11 cellular contexts compared by ENCODE assay signal in the genomic region with DNA sequence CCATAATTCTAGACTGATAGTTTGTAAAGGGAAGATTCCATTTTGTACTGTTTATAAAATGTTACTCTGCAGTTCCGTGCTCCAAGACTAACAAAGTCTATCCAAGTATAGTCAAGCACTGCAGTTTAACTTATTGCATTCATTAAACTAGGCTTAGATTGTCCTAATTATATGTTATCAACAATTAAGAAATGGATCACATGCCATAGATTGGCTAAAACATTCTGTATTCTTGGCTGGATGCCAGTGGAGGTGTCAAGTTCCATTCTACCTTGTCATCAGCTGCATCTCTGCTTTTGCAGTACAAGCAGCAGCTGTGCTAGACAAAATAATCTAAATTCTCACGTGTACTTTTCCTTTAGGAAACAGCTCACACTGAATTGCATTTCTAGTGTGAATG.
DNase-seq lines count a peak whose midpoint lies in the region; ATAC-seq and TF ChIP-seq lines count a peak whose summit lies in the region.
"Had no signal": no experiment of that assay in that cellular context is flagged by ENCODE, and none has a peak within 500 bp of the region (broad histone marks: within the 10 kb centered on the region; RNA-seq: fewer than 3 reads in every experiment).

No MANE protein-coding gene starts in this region.

- H3K4me3 ChIP-seq in MM.1S (ENCODE audit: low read length), result no peak overlapping the region
- H3K4me3 ChIP-seq in fibroblast of mammary gland (ENCODE audit: control insufficient read depth, low read depth, low read length), result no peak overlapping the region
- no peak overlapping the region for H3K4me3 ChIP-seq in ovary
- H3K4me3 ChIP-seq: smooth muscle cell had no signal

- H3K9me2 ChIP-seq in MM.1S (replicated peaks; ENCODE audit: insufficient read depth, low read length), result no peaks in the 10 kb centered on the region

- H3K27me3 ChIP-seq in MM.1S (replicated peaks; ENCODE audit: insufficient read depth, low read length) (no peaks in the 10 kb centered on the region), ovary (no peaks in the 10 kb centered on the region)

- no peak overlapping the region for H3K9ac ChIP-seq in MM.1S (ENCODE audit: low read length)

- intact Hi-C loops in head of caudate nucleus (cut with DNase I), result no loop called here
- intact Hi-C loops in ovary (cut with DNase I), result no loop called here

- H3K36me3 ChIP-seq in MM.1S (replicated peaks; ENCODE audit: insufficient read depth, low read length) (no peaks in the 10 kb centered on the region), ovary (no peaks in the 10 kb centered on the region)

- H4K20me1 ChIP-seq in MM.1S (ENCODE audit: insufficient read depth, low read length), result no peaks in the 10 kb centered on the region

- no peaks in the 10 kb centered on the region for H3F3A ChIP-seq in MM.1S (ENCODE audit: insufficient read depth, low read length)

- H2AFZ ChIP-seq in MM.1S (ENCODE audit: low read length), result no peak overlapping the region

- DNase-seq in COLO668 (lab: John Stamatoyannopoulos, UW; ENCODE audit: unreplicated experiment) (peak; percentile 63), MM.1S (peak; percentile 22), NCI-H774 (lab: John Stamatoyannopoulos, UW) (peak; percentile 49), fibroblast of mammary gland (ENCODE audit: low read depth) (peak; percentile 30), head of caudate nucleus (no peak), ovary (no peak)
- DNase-seq: OCI-M1 had no signal

- H3K4me2 ChIP-seq in MM.1S (ENCODE audit: low read depth, low read length), result 0 out of 2 replicates have a peak overlapping the region, but pooled peaks have one; percentile 11
- H3K4me2 ChIP-seq: smooth muscle cell had no signal

- no peak for TF ChIP-seq POLR2A in ovary (IDR thresholded peaks at IDR 0.05)

- WGBS in ovary, 3 donors, result 34 to 49% (median 44%) methylated on average over 2 of the region's 2 CpGs

- H3K79me2 ChIP-seq in MM.1S (ENCODE audit: low read length), result no peaks in the 10 kb centered on the region

- no peaks in the 10 kb centered on the region for H3K9me3 ChIP-seq in MM.1S (replicated peaks; ENCODE audit: insufficient read depth, low read length)
- no peaks in the 10 kb centered on the region for H3K9me3 ChIP-seq in ovary

- TF ChIP-seq CTCF in MM.1S (IDR thresholded peaks at IDR 0.05; ENCODE audit: low read length) (no peak), fibroblast of mammary gland (conservative IDR thresholded peaks at IDR 0.05; ENCODE audit: control insufficient read depth, insufficient read depth, low read depth, low read length) (no peak), ovary (IDR thresholded peaks at IDR 0.05) (no peak)

- H3K4me1 ChIP-seq in MM.1S (ENCODE audit: low read length), result no peaks in the 10 kb centered on the region
- peaks cover 5% of the 10 kb centered on the region for H3K4me1 ChIP-seq in ovary (ENCODE audit: insufficient read depth)

- ATAC-seq in GM18870 (IDR thresholded peaks at IDR 0.05; ENCODE audit: unreplicated experiment), result no peak
- ATAC-seq in GM18868 (IDR thresholded peaks at IDR 0.05; ENCODE audit: unreplicated experiment), result no peak
- ATAC-seq: stimulated activated memory B cell treated with anti-CD40 and anti-IgM and Interleukin-4, amounts not matched to agents 10 μg/mL and 1 μg/mL and 100 μg/mL, for 72 hours had no signal

- TF ChIP-seq EP300 in ovary (IDR thresholded peaks at IDR 0.05), result no peak

- H3K27ac ChIP-seq in MM.1S (ENCODE audit: low read length), result no peak overlapping the region
- no peak overlapping the region for H3K27ac ChIP-seq in ovary

Comparison
In these comparisons a context has a peak if more than half of its experiments do, and no peak if none do; other contexts are left out.
1. DNase-seq: peak in COLO668 (single experiment), MM.1S (single experiment), NCI-H774 (single experiment) and fibroblast of mammary gland (single experiment); none in head of caudate nucleus (0 of 42) and ovary (0 of 5).